Comparison of ENCODE assay signal across 9 cellular contexts in genomic region chr12:48936379-48936979, GRCh38. TPM values are rescaled to one million over a fixed set of nuclear protein-coding genes. Genes with fewer than 3 reads are reported as not detected.
DNase-seq lines count a peak whose midpoint lies in the region; ATAC-seq and TF ChIP-seq lines count a peak whose summit lies in the region.
"Had no signal": no experiment of that assay in that cellular context is flagged by ENCODE, and none has a peak within 500 bp of the region (broad histone marks: within the 10 kb centered on the region; RNA-seq: fewer than 3 reads in every experiment).

No MANE protein-coding gene starts in this region.

- H3K4me1 Mint-ChIP-seq in brain, result peaks cover 5% of the 10 kb centered on the region

- H3K4me3 Mint-ChIP-seq in brain, result no peak overlapping the region

- no peaks in the 10 kb centered on the region for H3K9me3 Mint-ChIP-seq in brain

- DNase-seq in NCI-H2029 treated with DMSO at 0.1 percent for 48 hours (lab: John Stamatoyannopoulos, UW), result peak; percentile 43
- DNase-seq in NCI-H2029 (lab: John Stamatoyannopoulos, UW), result no peak
- peak; percentile 19 for DNase-seq in NCI-H1105 (lab: John Stamatoyannopoulos, UW)
- peak; percentile 82 for DNase-seq in inferior parietal cortex (ENCODE audit: extremely low spot score)
- DNase-seq in stimulated activated CD4-positive, alpha-beta T cell treated with anti-CD3 and anti-CD28 coated beads, Interleukin-1b, Interleukin-23, amount 100 ng/mL, for 1 hour (ENCODE audit: low read depth in 2 of 2), result peak; percentile 68 to 81

- H3K36me3 Mint-ChIP-seq in brain, result peaks cover 46% of the 10 kb centered on the region

- peak overlapping the region in 4 of 5 experiments; percentile 40 to 87 (median 71) for H3K27ac Mint-ChIP-seq in brain

- peak; percentile 96 for TF ChIP-seq CTCF in VCaP (conservative IDR thresholded peaks at IDR 0.05)
- peak; percentile 85 to 90 for TF ChIP-seq CTCF in brain (conservative IDR thresholded peaks at IDR 0.05)

- H3K27me3 Mint-ChIP-seq in brain, result no peaks in the 10 kb centered on the region

- no peak for ATAC-seq in HG02610 (IDR thresholded peaks at IDR 0.05; ENCODE audit: unreplicated experiment)

- no peak overlapping the region for H3K27ac ChIP-seq in VCaP
- H3K27ac ChIP-seq: BLaER1 treated with 17β-estradiol and CSF1 and Interleukin-3, amounts not matched to agents 10 nM and 100 nM had no signal

RNA-seq across cellular contexts. Expression of gene FKBP11, which starts 11.2 kb away (rescaled TPM):
- polyA plus RNA-seq in brain (ENCODE audit: insufficient read depth, low read depth, low replicate concordance), result 2.8 TPM

RNA-seq across cellular contexts. Expression of gene ARF3, which starts 20.8 kb away (rescaled TPM):
- polyA plus RNA-seq in brain (ENCODE audit: insufficient read depth, low read depth, low replicate concordance), result 201 TPM

RNA-seq across cellular contexts. Expression of gene WNT10B, which starts 35.1 kb away (rescaled TPM):
- polyA plus RNA-seq in brain (ENCODE audit: insufficient read depth, low read depth, low replicate concordance), result 2.4 TPM

RNA-seq across cellular contexts. Expression of gene WNT1, which starts 41.6 kb away (rescaled TPM):
- not detected for polyA plus RNA-seq in brain (ENCODE audit: insufficient read depth, low read depth, low replicate concordance)
